In the genomic region with DNA sequence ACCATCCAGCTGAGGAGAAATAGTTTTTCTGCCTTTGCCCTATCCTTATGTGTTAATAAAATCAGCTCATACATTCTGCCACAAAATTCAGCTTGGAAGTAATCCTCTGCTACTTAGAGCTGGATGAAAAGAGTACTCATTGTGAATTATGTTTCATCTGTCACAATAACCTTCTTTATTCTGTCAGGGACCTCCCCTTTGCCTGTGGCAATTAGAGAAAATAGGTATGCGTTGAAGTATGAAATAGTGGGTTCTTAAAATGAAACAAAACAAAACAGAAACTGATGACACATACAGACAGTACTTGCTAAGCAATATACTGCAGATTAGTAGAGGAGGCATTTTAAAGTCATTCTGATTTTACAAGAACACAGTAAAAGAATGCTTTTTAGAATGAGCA, we compare ENCODE assay signal across 10 cellular contexts.
DNase-seq lines count a peak whose midpoint lies in the region; ATAC-seq and TF ChIP-seq lines count a peak whose summit lies in the region.
"Had no signal": no experiment of that assay in that cellular context is flagged by ENCODE, and none has a peak within 500 bp of the region (broad histone marks: within the 10 kb centered on the region; RNA-seq: fewer than 3 reads in every experiment).

No MANE protein-coding gene starts in this region.

- H3K36me3 Mint-ChIP-seq in MCF 10A (ENCODE audit: insufficient read depth, unreplicated experiment) (no peaks in the 10 kb centered on the region), nephron (ENCODE audit: low read depth) (peaks cover 7% of the 10 kb centered on the region), glutamatergic neuron (ENCODE audit: unreplicated experiment) (no peaks in the 10 kb centered on the region)
- H3K36me3 Mint-ChIP-seq: activated naive CD8-positive, alpha-beta T cell had no signal

- peak overlapping the region; percentile 56; the same call in 1 of the 2 replicates for H2AFZ ChIP-seq in DND-41 (ENCODE audit: low read depth, low read length)

- no peaks in the 10 kb centered on the region for H4K20me1 ChIP-seq in DND-41 (ENCODE audit: insufficient read depth, low read length)

- peaks cover 38% of the 10 kb centered on the region for H3K4me1 ChIP-seq in DND-41 (ENCODE audit: insufficient read depth, low read length)

- peak; percentile 57 for ATAC-seq in DND-41 (ENCODE audit: insufficient read depth, low read depth)
- peak; percentile 92 for ATAC-seq in HG03095 (IDR thresholded peaks at IDR 0.05; ENCODE audit: unreplicated experiment)
- ATAC-seq in GM21381 (IDR thresholded peaks at IDR 0.05; ENCODE audit: unreplicated experiment): no peak
- ATAC-seq in HG03520 (IDR thresholded peaks at IDR 0.05; ENCODE audit: unreplicated experiment): no peak

- no peaks in the 10 kb centered on the region for H3K27me3 ChIP-seq in DND-41 (ENCODE audit: insufficient read depth, low read length, poor library complexity)

- no peaks in the 10 kb centered on the region for H3K79me2 ChIP-seq in DND-41 (ENCODE audit: insufficient read depth, low read length)

- H3K27me3 Mint-ChIP-seq in MCF 10A (ENCODE audit: insufficient read depth, unreplicated experiment) (peaks cover 64% of the 10 kb centered on the region), nephron (ENCODE audit: low read depth) (no peaks in the 10 kb centered on the region), glutamatergic neuron (ENCODE audit: unreplicated experiment) (no peaks in the 10 kb centered on the region)
- H3K27me3 Mint-ChIP-seq: activated naive CD8-positive, alpha-beta T cell had no signal

- POLR2A ChIA-PET in MCF 10A (lab: Yijun Ruan, JAX): interaction anchor here (0.6 to 2.3 kb wide), 5 partner anchors 13 to 114 kb away, joined by 3 to 10 read pairs (median 3); no protein-coding TSS in a partner anchor

- no peak for DNase-seq in DND-41
- peak; percentile 14 for DNase-seq in MCF 10A (ENCODE audit: unreplicated experiment)
- no peak for DNase-seq in glutamatergic neuron
- DNase-seq in AML-193 (lab: John Stamatoyannopoulos, UW): no peak
- DNase-seq: occipital lobe had no signal

- H3K4me1 Mint-ChIP-seq in MCF 10A (ENCODE audit: insufficient read depth, unreplicated experiment) (no peaks in the 10 kb centered on the region), nephron (peaks cover 50% of the 10 kb centered on the region), glutamatergic neuron (ENCODE audit: low read depth, unreplicated experiment) (peaks cover 2% of the 10 kb centered on the region)

- H3K27ac Mint-ChIP-seq in MCF 10A (ENCODE audit: low read depth, unreplicated experiment): no peak overlapping the region
- H3K27ac Mint-ChIP-seq in nephron: peak overlapping the region; percentile 84 to 92 (median 87)
- no peak overlapping the region for H3K27ac Mint-ChIP-seq in glutamatergic neuron (ENCODE audit: unreplicated experiment)
- H3K27ac Mint-ChIP-seq: activated naive CD8-positive, alpha-beta T cell had no signal

- CTCF ChIA-PET in MCF 10A (lab: Yijun Ruan, JAX): interaction anchor here (0.6 kb wide), 2 partner anchors 54 to 415 kb away, joined by 3 read pairs; no protein-coding TSS in a partner anchor

- H3K9me3 Mint-ChIP-seq in MCF 10A (ENCODE audit: unreplicated experiment) (no peaks in the 10 kb centered on the region), nephron (no peaks in the 10 kb centered on the region), glutamatergic neuron (ENCODE audit: unreplicated experiment) (no peaks in the 10 kb centered on the region)

- peak overlapping the region; percentile 14 for H3K4me3 Mint-ChIP-seq in MCF 10A (ENCODE audit: unreplicated experiment)
- peak overlapping the region; percentile 69 to 82 (median 73) for H3K4me3 Mint-ChIP-seq in nephron
- H3K4me3 Mint-ChIP-seq in glutamatergic neuron (ENCODE audit: unreplicated experiment): no peak overlapping the region
- H3K4me3 Mint-ChIP-seq: activated naive CD8-positive, alpha-beta T cell had no signal

- H3K27ac ChIP-seq in DND-41 (ENCODE audit: low read length): peak overlapping the region; percentile 74

- peak overlapping the region; percentile 40 for H3K9ac ChIP-seq in DND-41 (ENCODE audit: low read depth, low read length)

- no peaks in the 10 kb centered on the region for H3K9me3 ChIP-seq in DND-41 (ENCODE audit: insufficient read depth, low read length, severe bottlenecking)

- peak overlapping the region; percentile 56 for H3K4me2 ChIP-seq in DND-41 (ENCODE audit: insufficient read depth, low read length)

- no peaks in the 10 kb centered on the region for H3K36me3 ChIP-seq in DND-41 (ENCODE audit: insufficient read depth, low read length)

- intact Hi-C loops in MCF 10A (cut with micrococcal nuclease): no loop called here

- BruUV-seq in MCF 10A (replicated peaks; lab: Mats Ljungman, UMichigan): no TSS peak

- peak overlapping the region in 1 of 2 experiments; percentile 20; a peak in 2 of 4 replicates for H3K4me3 ChIP-seq in DND-41 (ENCODE audit: low read depth in 1 of 2, low read length in 2 of 2)

- TF ChIP-seq CTCF in DND-41 (IDR thresholded peaks at IDR 0.05; ENCODE audit: borderline replicate concordance, extremely low read depth, low read length, poor library complexity, severe bottlenecking): no peak
- TF ChIP-seq CTCF in MCF 10A (IDR thresholded peaks at IDR 0.05; ENCODE audit: unreplicated experiment): no peak
- TF ChIP-seq CTCF in nephron (IDR thresholded peaks at IDR 0.05; ENCODE audit: unreplicated experiment in 3 of 3): no peak
- TF ChIP-seq CTCF in glutamatergic neuron (IDR thresholded peaks at IDR 0.05; ENCODE audit: partially characterized antibody, unreplicated experiment): no peak

Comparison
In these comparisons a context has a peak if more than half of its experiments do, and no peak if none do; other contexts are left out.
1. ATAC-seq: peak in DND-41 (single experiment) and HG03095 (single experiment); none in GM21381 (single experiment) and HG03520 (single experiment).
2. H3K27ac Mint-ChIP-seq: peak in nephron (3 of 3); none in MCF 10A (single experiment) and glutamatergic neuron (single experiment).